ENCODE assay signal across 15 cellular contexts in the genomic region with DNA sequence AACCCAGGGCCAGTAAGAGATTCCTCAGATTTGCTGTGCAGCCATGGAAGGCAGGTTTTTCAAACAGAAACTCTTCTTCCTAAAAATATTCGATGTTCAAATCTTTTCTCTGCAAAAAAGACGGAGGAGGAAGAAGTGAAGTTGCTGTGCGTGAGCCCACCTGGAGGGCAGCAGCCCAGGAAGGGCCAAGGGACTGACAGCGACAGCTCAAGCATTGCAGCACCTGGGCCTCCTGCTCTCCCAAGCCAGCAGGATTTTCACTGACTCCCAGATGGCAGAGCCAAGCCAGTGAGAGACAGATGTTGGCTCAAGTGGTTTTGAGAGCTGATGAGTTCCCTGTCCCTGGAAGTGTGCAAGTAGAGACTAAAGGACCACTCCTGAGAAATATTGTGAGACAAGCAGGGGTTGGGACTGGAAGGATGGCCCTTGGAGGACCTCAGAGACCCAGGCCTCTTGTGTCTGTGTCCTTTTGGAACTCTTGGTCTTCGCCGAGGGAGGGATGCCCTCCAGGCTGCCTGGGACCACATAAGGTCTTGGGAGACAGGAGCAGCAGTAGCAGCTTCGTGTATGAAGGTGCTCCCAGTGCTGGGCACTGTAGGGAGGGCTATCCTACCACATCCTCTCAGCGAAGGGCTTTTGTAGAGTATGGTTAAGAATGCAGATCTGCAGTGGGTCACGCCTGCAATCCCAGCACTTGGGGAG. TPM values are rescaled to one million over a fixed set of nuclear protein-coding genes. Genes with fewer than 3 reads are reported as not detected.
DNase-seq lines count a peak whose midpoint lies in the region; ATAC-seq, FAIRE-seq and TF ChIP-seq lines count a peak whose summit lies in the region.
"Had no signal": no experiment of that assay in that cellular context is flagged by ENCODE, and none has a peak within 500 bp of the region (broad histone marks: within the 10 kb centered on the region; RNA-seq: fewer than 3 reads in every experiment).

No MANE protein-coding gene starts in this region.

- in situ Hi-C loops in K562 (cut with MboI), result loop anchor here (10.0 kb wide), 1 partner anchor 124 kb away; no protein-coding TSS in a partner anchor
- in situ Hi-C loops in gastrocnemius medialis (cut with MboI; ENCODE audit: low sequenced_read_pairs in 4 of 4), result loop anchor here in 1 of 4 donors (25.0 kb wide), 2 partner anchors 136 to 286 kb away; partner anchors contain the start of gene COPS3

- no peaks in the 10 kb centered on the region for H3K9me2 ChIP-seq in HCT116 (ENCODE audit: insufficient read depth)

- peak overlapping the region; percentile 62; the same call in 1 of the 2 replicates for H3K4me2 ChIP-seq in HCT116 (ENCODE audit: low read length)
- no peak overlapping the region for H3K4me2 ChIP-seq in K562 (ENCODE audit: insufficient read depth, low read length)

- TF ChIP-seq POLR2A in HCT116 (IDR thresholded peaks at IDR 0.05; ENCODE audit: borderline replicate concordance, extremely low read depth, insufficient read depth, insufficient read length), result no peak
- no peak for TF ChIP-seq POLR2A in K562 (conservative IDR thresholded peaks at IDR 0.05)
- TF ChIP-seq POLR2A in gastrocnemius medialis (IDR thresholded peaks at IDR 0.05), result no peak

- intact Hi-C loops in HCT116 (cut with micrococcal nuclease), result loop anchor here (2.0 to 10.0 kb wide), 3 partner anchors 146 to 644 kb away; no protein-coding TSS in a partner anchor
- intact Hi-C loops in K562 (cut with micrococcal nuclease), result loop anchor here (5.0 kb wide), 1 partner anchor 141 kb away; no protein-coding TSS in a partner anchor
- intact Hi-C loops in sciatic nerve (cut with DNase I), result no loop called here
- intact Hi-C loops in gastrocnemius medialis (cut with DNase I; ENCODE audit: low total_unique reads), result loop anchor here (2.0 to 10.0 kb wide), 3 partner anchors 124 to 640 kb away; no protein-coding TSS in a partner anchor

- 9% methylated on average over 9 of the region's 9 CpGs for WGBS in K562 (ENCODE audit: insufficient coverage, low coverage, missing lambda C conversion rate)

- FAIRE-seq in K562 (lab: Jason Lieb, UNC), result no peak

- DNase-seq in activated naive CD8-positive, alpha-beta T cell treated with anti-CD3 and anti-CD28 coated beads, Interleukin-2, amount 10 ng/mL, durations not matched to agents 7 days and 5 days, result no peak
- DNase-seq in activated naive CD8-positive, alpha-beta T cell treated with anti-CD3 and anti-CD28 coated beads for 36 hours, result no peak
- DNase-seq in HCT116 (ENCODE audit: low read depth, low spot score) (no peak), K562 (ENCODE audit: extremely low read depth in 1 of 4, low spot score in 3 of 4) (no peak), sciatic nerve (ENCODE audit: low spot score) (no peak), gastrocnemius medialis (no peak), occipital lobe (lab: John Stamatoyannopoulos, UW) (no peak), activated gamma-delta T cell (lab: John Stamatoyannopoulos, UW) (no peak)
- DNase-seq: cortex of kidney had no signal

- no peak overlapping the region for H3K27ac ChIP-seq in HCT116 (ENCODE audit: low read depth, low read length)
- H3K27ac ChIP-seq in K562 (ENCODE audit: extremely low read depth, low read depth, low read length), result no peak overlapping the region
- no peak overlapping the region for H3K27ac ChIP-seq in gastrocnemius medialis
- H3K27ac ChIP-seq: right lobe of liver had no signal

- RAD21 ChIA-PET in HCT116 (lab: Charles Lee; ENCODE audit: low non-redundant PET in 1 of 2, low total read pairs in 2 of 2, uncharacterized antibody in 2 of 2, unreplicated experiment in 2 of 2), result no interaction called here

- H3K79me2 ChIP-seq in HCT116 (ENCODE audit: insufficient read depth, low read length) (no peaks in the 10 kb centered on the region), K562 (ENCODE audit: control insufficient read depth, insufficient read depth, low read length) (no peaks in the 10 kb centered on the region)

- H3K4me1 ChIP-seq in HCT116 (ENCODE audit: control insufficient read depth in 1 of 2, insufficient read depth in 2 of 2, low read length in 2 of 2) (peaks cover 0 to 9% of the 10 kb centered on the region in 2 experiments; a peak in 3 of 4 replicates), K562 (replicated peaks in 1 of 2; ENCODE audit: control insufficient read depth in 2 of 2, insufficient read depth in 2 of 2, low read length in 2 of 2) (peaks cover 0 to 11% of the 10 kb centered on the region in 2 experiments; a peak in 2 of 5 replicates), gastrocnemius medialis (no peaks in the 10 kb centered on the region)

- no peak overlapping the region for H3K4me3 Mint-ChIP-seq in activated naive CD8-positive, alpha-beta T cell treated with anti-CD3 and anti-CD28 coated beads, Interleukin-2, amount 10 ng/mL, durations not matched to agents 7 days and 5 days
- H3K4me3 Mint-ChIP-seq in activated naive CD8-positive, alpha-beta T cell treated with anti-CD3 and anti-CD28 coated beads for 36 hours, result no peak overlapping the region
- H3K4me3 Mint-ChIP-seq: activated CD4-positive, alpha-beta T cell treated with anti-CD3 and anti-CD28 coated beads, Interleukin-2, amount 10 ng/mL, durations not matched to agents 7 days and 5 days; brain had no signal

- H3K36me3 ChIP-seq in HCT116 (ENCODE audit: control insufficient read depth in 1 of 2, insufficient read depth in 2 of 2, low read length in 2 of 2) (no peaks in the 10 kb centered on the region), K562 (ENCODE audit: control insufficient read depth, insufficient read depth, low read length) (no peaks in the 10 kb centered on the region), gastrocnemius medialis (no peaks in the 10 kb centered on the region)
- H3K36me3 ChIP-seq: right lobe of liver had no signal

- POLR2A ChIA-PET in activated naive CD8-positive, alpha-beta T cell treated with anti-CD3 and anti-CD28 coated beads, Interleukin-2, amount 10 ng/mL, durations not matched to agents 7 days and 5 days (lab: Charles Lee), result no interaction called here
- POLR2A ChIA-PET in HCT116 (lab: Charles Lee), result no interaction called here
- POLR2A ChIA-PET in K562 (lab: Yijun Ruan, JAX), result no interaction called here

- TF ChIP-seq EP300 in K562 (IDR thresholded peaks at IDR 0.05; ENCODE audit: low read length), result no peak

- H4K20me1 ChIP-seq in HCT116 (ENCODE audit: insufficient read depth), result no peaks in the 10 kb centered on the region
- no peaks in the 10 kb centered on the region for H4K20me1 ChIP-seq in K562 (replicated peaks; ENCODE audit: control insufficient read depth, insufficient read depth, low read length)

- H2AFZ ChIP-seq in HCT116 (ENCODE audit: low read depth, low read length, poor library complexity, severe bottlenecking), result peak overlapping the region; percentile 17
- H2AFZ ChIP-seq in K562 (ENCODE audit: low read depth, low read length), result no peak overlapping the region

- H3K9me3 ChIP-seq in HCT116 (ENCODE audit: control insufficient read depth in 1 of 2, insufficient read depth in 1 of 2, low read depth in 1 of 2, low read length in 2 of 2) (no peaks in the 10 kb centered on the region), K562 (replicated peaks; ENCODE audit: control insufficient read depth, insufficient read depth, low read depth, low read length) (no peaks in the 10 kb centered on the region), gastrocnemius medialis (no peaks in the 10 kb centered on the region)
- H3K9me3 ChIP-seq: right lobe of liver had no signal

- no peaks in the 10 kb centered on the region for H3K9me3 Mint-ChIP-seq in activated naive CD8-positive, alpha-beta T cell treated with anti-CD3 and anti-CD28 coated beads, Interleukin-2, amount 10 ng/mL, durations not matched to agents 7 days and 5 days
- H3K9me3 Mint-ChIP-seq in activated naive CD8-positive, alpha-beta T cell treated with anti-CD3 and anti-CD28 coated beads for 36 hours, result no peaks in the 10 kb centered on the region
- H3K9me3 Mint-ChIP-seq: activated CD4-positive, alpha-beta T cell treated with anti-CD3 and anti-CD28 coated beads, Interleukin-2, amount 10 ng/mL, durations not matched to agents 7 days and 5 days; activated naive CD4-positive, alpha-beta T cell treated with anti-CD3 and anti-CD28 coated beads, Interleukin-2, amount 50 U/mL, for 72 hours had no signal

- ATAC-seq in activated naive CD8-positive, alpha-beta T cell treated with anti-CD3 and anti-CD28 coated beads, Interleukin-2, amount 10 ng/mL, durations not matched to agents 7 days and 5 days (ENCODE audit: low read depth), result peak; percentile 22
- peak; percentile 35 for ATAC-seq in HCT116
- ATAC-seq in K562, result peak; percentile 38
- ATAC-seq in sciatic nerve, result peak; percentile 16
- no peak for ATAC-seq in gastrocnemius medialis

- CTCF ChIA-PET in HCT116 (lab: Charles Lee), result interaction anchor here (1.0 kb wide), 1 partner anchor 15 kb away, joined by 3 read pairs; no protein-coding TSS in a partner anchor
- CTCF ChIA-PET in K562 (lab: Yijun Ruan, JAX; ENCODE audit: low intra/inter-chr PET ratio), result interaction anchor here (0.6 to 1.9 kb wide), 5 partner anchors 15 to 145 kb away, joined by 3 to 9 read pairs (median 3); no protein-coding TSS in a partner anchor

- peaks cover 2% of the 10 kb centered on the region for H3K27me3 Mint-ChIP-seq in activated naive CD8-positive, alpha-beta T cell treated with anti-CD3 and anti-CD28 coated beads, Interleukin-2, amount 10 ng/mL, durations not matched to agents 7 days and 5 days
- H3K27me3 Mint-ChIP-seq in activated naive CD8-positive, alpha-beta T cell treated with anti-CD3 and anti-CD28 coated beads for 36 hours, result no peaks in the 10 kb centered on the region
- H3K27me3 Mint-ChIP-seq: brain had no signal

- TF ChIP-seq CTCF in HCT116 (IDR thresholded peaks at IDR 0.05 in 2 of 3, conservative IDR thresholded peaks at IDR 0.05 in 1 of 3; ENCODE audit: borderline replicate concordance in 1 of 3, insufficient read depth in 1 of 3, low read depth in 2 of 3, low read length in 2 of 3) (no peak), K562 (IDR thresholded peaks at IDR 0.05 in 2 of 3, conservative IDR thresholded peaks at IDR 0.05 in 1 of 3; ENCODE audit: insufficient read depth in 2 of 3, low read depth in 1 of 3, low read length in 3 of 3) (no peak), gastrocnemius medialis (IDR thresholded peaks at IDR 0.05 in 4 of 5, conservative IDR thresholded peaks at IDR 0.05 in 1 of 5) (no peak)

- H3K9me1 ChIP-seq in K562 (ENCODE audit: control insufficient read depth, insufficient read depth, low read length), result no peaks in the 10 kb centered on the region

- BruUV-seq in HCT116 (replicated peaks; lab: Mats Ljungman, UMichigan) (no TSS peak), K562 (replicated peaks; lab: Mats Ljungman, UMichigan) (no TSS peak)

- H3K9ac ChIP-seq in HCT116 (ENCODE audit: low read length) (no peak overlapping the region), K562 (ENCODE audit: insufficient read depth in 1 of 2, low read depth in 2 of 2, low read length in 2 of 2) (no peak overlapping the region; a peak in 1 of 4 replicates)

- H3K27me3 ChIP-seq in HCT116 (ENCODE audit: insufficient read depth, low read length) (no peaks in the 10 kb centered on the region), K562 (ENCODE audit: control insufficient read depth in 2 of 2, insufficient read depth in 2 of 2, low read length in 2 of 2) (peaks cover 0 to 7% of the 10 kb centered on the region in 2 experiments; a peak in 1 of 5 replicates), gastrocnemius medialis (no peaks in the 10 kb centered on the region)
- H3K27me3 ChIP-seq: right lobe of liver had no signal

- TF ChIP-seq RAD21 in HCT116 (IDR thresholded peaks at IDR 0.05; ENCODE audit: low read depth) (no peak), K562 (CRISPR knock-in tag; conservative IDR thresholded peaks at IDR 0.05 in 1 of 2, IDR thresholded peaks at IDR 0.05 in 1 of 2) (no peak)

- no peaks in the 10 kb centered on the region for H3K36me3 Mint-ChIP-seq in activated naive CD8-positive, alpha-beta T cell treated with anti-CD3 and anti-CD28 coated beads, Interleukin-2, amount 10 ng/mL, durations not matched to agents 7 days and 5 days
- H3K36me3 Mint-ChIP-seq in activated naive CD8-positive, alpha-beta T cell treated with anti-CD3 and anti-CD28 coated beads for 36 hours, result no peaks in the 10 kb centered on the region
- H3K36me3 Mint-ChIP-seq: activated naive CD4-positive, alpha-beta T cell treated with anti-CD3 and anti-CD28 coated beads, Interleukin-2, amount 50 U/mL, for 72 hours; brain had no signal

- no peak overlapping the region for H3K27ac Mint-ChIP-seq in activated naive CD8-positive, alpha-beta T cell treated with anti-CD3 and anti-CD28 coated beads, Interleukin-2, amount 10 ng/mL, durations not matched to agents 7 days and 5 days
- no peak overlapping the region for H3K27ac Mint-ChIP-seq in activated naive CD8-positive, alpha-beta T cell treated with anti-CD3 and anti-CD28 coated beads for 36 hours
- H3K27ac Mint-ChIP-seq: activated CD4-positive, alpha-beta T cell treated with anti-CD3 and anti-CD28 coated beads, Interleukin-2, amount 10 ng/mL, durations not matched to agents 7 days and 5 days; activated naive CD4-positive, alpha-beta T cell treated with anti-CD3 and anti-CD28 coated beads, Interleukin-2, amount 50 U/mL, for 72 hours had no signal

- H3K4me3 ChIP-seq in HCT116 (replicated peaks in 1 of 2; ENCODE audit: low read depth in 1 of 2, low read length in 2 of 2) (no peak overlapping the region), K562 (no peak overlapping the region), gastrocnemius medialis (no peak overlapping the region)
- H3K4me3 ChIP-seq: right lobe of liver had no signal

- H3K4me1 Mint-ChIP-seq in activated naive CD8-positive, alpha-beta T cell treated with anti-CD3 and anti-CD28 coated beads, Interleukin-2, amount 10 ng/mL, durations not matched to agents 7 days and 5 days, result peaks cover 3% of the 10 kb centered on the region
- no peaks in the 10 kb centered on the region for H3K4me1 Mint-ChIP-seq in activated naive CD8-positive, alpha-beta T cell treated with anti-CD3 and anti-CD28 coated beads for 36 hours

RNA-seq across cellular contexts. Expression of gene TNFRSF13B, which starts 29.3 kb away (rescaled TPM):
- total RNA-seq in activated naive CD8-positive, alpha-beta T cell treated with anti-CD3 and anti-CD28 coated beads, Interleukin-2, amount 10 ng/mL, durations not matched to agents 7 days and 5 days, result not detected
- under 1 TPM; 0.31 to 0.52 TPM for total RNA-seq in activated naive CD8-positive, alpha-beta T cell treated with anti-CD3 and anti-CD28 coated beads for 36 hours
- total RNA-seq in HCT116 (2021; ENCODE audit: unreplicated experiment), result not detected
- polyA plus RNA-seq in HCT116 (2012), result 0.06 TPM in 1 of 2 replicates, not detected in the other
- not detected in 2 replicates for total RNA-seq in K562 (2011; cell fraction: chromatin; rRNA removed; ENCODE audit: low replicate concordance)
- total RNA-seq in K562 (2011; cell fraction: nucleolus; rRNA removed), result not detected in 2 replicates
- total RNA-seq in K562 (2011; cell fraction: nucleoplasm; rRNA removed), result not detected in 2 replicates
- total RNA-seq in K562 (2014; rRNA removed), result not detected in 2 replicates
- not detected in 2 replicates for total RNA-seq in K562 (2014; rRNA removed; fragmentation: Illumina TruSeq; extraction: Trizol)
- not detected in 2 replicates for total RNA-seq in K562 (2015; rRNA removed; fragmentation: Illumina TruSeq; extraction: Trizol)
- total RNA-seq in K562 (2021), result 0.31 TPM in 1 of 2 replicates, not detected in the other
- not detected in 2 replicates for polyA plus RNA-seq in K562 (2011; rRNA removed)
- polyA plus RNA-seq in K562 (2011; cell fraction: cytosol; rRNA removed), result not detected in 2 replicates
- polyA plus RNA-seq in K562 (2011; cell fraction: nucleus; rRNA removed), result not detected in 2 replicates
- polyA plus RNA-seq in K562 (2012), result 0.11 TPM in 1 of 2 replicates, not detected in the other
- not detected in 2 replicates for polyA plus RNA-seq in K562 (2014; fragmentation: Illumina TruSeq; extraction: Trizol)
- not detected for polyA plus RNA-seq in K562 (2014; fragmentation: Nextera tagmentation; extraction: Ambion mirVana)
- not detected in 2 replicates for polyA plus RNA-seq in K562 (2014; rRNA removed)
- not detected in 2 replicates for polyA minus RNA-seq in K562 (2011; rRNA and poly(A)+ RNA removed)
- polyA minus RNA-seq in K562 (2011; cell fraction: cytosol; rRNA and poly(A)+ RNA removed), result not detected in 2 replicates
- polyA minus RNA-seq in K562 (2011; cell fraction: nucleus; rRNA and poly(A)+ RNA removed), result not detected in 2 replicates
- not detected for total RNA-seq in sciatic nerve
- total RNA-seq in gastrocnemius medialis, result not detected
- total RNA-seq in occipital lobe, result not detected
- total RNA-seq: activated CD4-positive, alpha-beta T cell treated with anti-CD3 and anti-CD28 coated beads, Interleukin-2, amount 10 ng/mL, durations not matched to agents 7 days and 5 days; activated naive CD4-positive, alpha-beta T cell treated with anti-CD3 and anti-CD28 coated beads, Interleukin-2, amount 50 U/mL, for 72 hours; LHCN-M2; subcutaneous adipose tissue had no signal

RNA-seq across cellular contexts. Expression of gene MPRIP, which starts 41.0 kb away (rescaled TPM):
- total RNA-seq in activated naive CD8-positive, alpha-beta T cell treated with anti-CD3 and anti-CD28 coated beads, Interleukin-2, amount 10 ng/mL, durations not matched to agents 7 days and 5 days, result 100 to 1,000 TPM; 210 to 239 TPM
- 100 to 1,000 TPM; 130 to 143 TPM for total RNA-seq in activated naive CD8-positive, alpha-beta T cell treated with anti-CD3 and anti-CD28 coated beads for 36 hours
- 258 TPM for total RNA-seq in HCT116 (2021; ENCODE audit: unreplicated experiment)
- polyA plus RNA-seq in HCT116 (2012), result 131 and 153 TPM in 2 replicates
- total RNA-seq in K562 (2011; cell fraction: chromatin; rRNA removed; ENCODE audit: low replicate concordance), result 73.2 and 115 TPM in 2 replicates
- total RNA-seq in K562 (2011; cell fraction: nucleolus; rRNA removed), result 49.1 and 50.7 TPM in 2 replicates
- total RNA-seq in K562 (2011; cell fraction: nucleoplasm; rRNA removed), result 59.9 and 61.7 TPM in 2 replicates
- 49.0 and 70.2 TPM in 2 replicates for total RNA-seq in K562 (2014; rRNA removed)
- total RNA-seq in K562 (2014; rRNA removed; fragmentation: Illumina TruSeq; extraction: Trizol), result 29.2 and 33.4 TPM in 2 replicates
- 41.3 and 41.8 TPM in 2 replicates for total RNA-seq in K562 (2015; rRNA removed; fragmentation: Illumina TruSeq; extraction: Trizol)
- total RNA-seq in K562 (2021), result 71.0 and 72.6 TPM in 2 replicates
- polyA plus RNA-seq in K562 (2011; rRNA removed), result 22.8 and 28.6 TPM in 2 replicates
- polyA plus RNA-seq in K562 (2011; cell fraction: cytosol; rRNA removed), result 21.1 and 26.2 TPM in 2 replicates
- polyA plus RNA-seq in K562 (2011; cell fraction: nucleus; rRNA removed), result 35.5 and 45.4 TPM in 2 replicates
- 36.3 and 45.7 TPM in 2 replicates for polyA plus RNA-seq in K562 (2012)
- polyA plus RNA-seq in K562 (2014; fragmentation: Illumina TruSeq; extraction: Trizol), result 28.7 and 30.1 TPM in 2 replicates
- polyA plus RNA-seq in K562 (2014; fragmentation: Nextera tagmentation; extraction: Ambion mirVana), result 10 to 100 TPM; 10.0 to 10.1 TPM
- polyA plus RNA-seq in K562 (2014; rRNA removed), result 32.0 and 37.6 TPM in 2 replicates
- polyA minus RNA-seq in K562 (2011; rRNA and poly(A)+ RNA removed), result 30.8 and 32.1 TPM in 2 replicates
- 20.0 and 30.2 TPM in 2 replicates for polyA minus RNA-seq in K562 (2011; cell fraction: cytosol; rRNA and poly(A)+ RNA removed)
- 21.0 and 28.3 TPM in 2 replicates for polyA minus RNA-seq in K562 (2011; cell fraction: nucleus; rRNA and poly(A)+ RNA removed)
- total RNA-seq in sciatic nerve, result 500 TPM
- 100 to 1,000 TPM in 3 of 4 donors, 10 to 100 TPM in 1; 71.1 to 127 (median 124) TPM for total RNA-seq in gastrocnemius medialis
- total RNA-seq in occipital lobe, result 126 TPM

Comparison
In these comparisons a context has a peak if more than half of its experiments do, and no peak if none do; other contexts are left out.
1. ATAC-seq: peak in activated naive CD8-positive, alpha-beta T cell treated with anti-CD3 and anti-CD28 coated beads, Interleukin-2, amount 10 ng/mL, durations not matched to agents 7 days and 5 days (single experiment), HCT116 (single experiment), K562 (single experiment) and sciatic nerve (single experiment); none in gastrocnemius medialis (0 of 2).